In the genomic region with DNA sequence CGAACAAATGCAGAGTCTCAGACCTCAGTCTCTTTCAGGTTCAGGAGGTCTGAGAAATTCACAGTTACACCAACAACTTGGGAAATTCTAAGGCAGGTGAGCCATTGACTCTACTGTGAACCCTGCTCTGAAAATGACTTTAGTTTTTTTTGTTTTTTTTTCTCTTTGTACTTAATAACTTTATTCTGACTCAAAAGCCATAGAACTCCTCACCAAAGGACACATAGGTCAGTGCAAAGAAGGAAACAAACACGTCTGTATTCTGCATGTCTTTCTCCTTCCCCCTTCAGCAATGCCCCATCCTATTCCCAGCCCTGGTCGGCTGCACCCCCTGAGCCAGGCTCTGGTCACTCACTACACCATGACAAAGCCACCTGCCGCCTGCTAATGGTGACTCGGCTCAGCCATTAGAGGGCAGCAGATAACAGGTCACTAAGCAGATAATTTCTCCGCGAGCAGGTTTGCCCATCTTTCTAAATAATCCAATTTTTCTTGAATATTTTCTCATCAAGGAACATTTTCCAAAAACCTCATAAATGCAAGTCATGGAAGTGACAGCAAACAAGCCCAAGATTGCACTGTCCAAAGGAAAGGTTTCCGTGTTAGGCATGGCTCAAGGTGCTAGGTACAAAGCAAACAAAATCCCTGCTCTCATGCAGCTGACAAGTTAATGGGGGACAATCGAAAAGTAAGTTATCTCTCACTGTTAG, we compare ENCODE assay signal across 9 cellular contexts. TPM values are rescaled to one million over a fixed set of nuclear protein-coding genes. Genes with fewer than 3 reads are reported as not detected.
DNase-seq lines count a peak whose midpoint lies in the region; ATAC-seq, FAIRE-seq and TF ChIP-seq lines count a peak whose summit lies in the region.
"Had no signal": no experiment of that assay in that cellular context is flagged by ENCODE, and none has a peak within 500 bp of the region (broad histone marks: within the 10 kb centered on the region; RNA-seq: fewer than 3 reads in every experiment).

No MANE protein-coding gene starts in this region.

- peaks cover 14% of the 10 kb centered on the region for H3K4me1 Mint-ChIP-seq in activated CD4-positive, alpha-beta memory T cell treated with anti-CD3 and anti-CD28 coated beads, Interleukin-2, amount 10 ng/mL, durations not matched to agents 7 days and 5 days

- no peak for FAIRE-seq in pancreas (lab: Jason Lieb, UNC)

- peak; percentile 52 to 70 (median 64) for TF ChIP-seq CTCF in pancreas (IDR thresholded peaks at IDR 0.05)

- H3K9me3 Mint-ChIP-seq in activated CD4-positive, alpha-beta memory T cell treated with anti-CD3 and anti-CD28 coated beads, Interleukin-2, amount 10 ng/mL, durations not matched to agents 7 days and 5 days, result no peaks in the 10 kb centered on the region

- H3K27ac ChIP-seq in pancreas, result no peak overlapping the region

- no peak overlapping the region for H3K4me3 ChIP-seq in pancreas

- ATAC-seq in GM18907 (IDR thresholded peaks at IDR 0.05; ENCODE audit: unreplicated experiment) (peak; percentile 73), HG03066 (IDR thresholded peaks at IDR 0.05; ENCODE audit: low read depth, unreplicated experiment) (peak; percentile 88), pancreas (peak; percentile 81 to 93 (median 86))

- H3K36me3 Mint-ChIP-seq in activated CD4-positive, alpha-beta memory T cell treated with anti-CD3 and anti-CD28 coated beads, Interleukin-2, amount 10 ng/mL, durations not matched to agents 7 days and 5 days (ENCODE audit: low read depth), result no peaks in the 10 kb centered on the region

- POLR2A ChIA-PET in activated CD4-positive, alpha-beta memory T cell treated with anti-CD3 and anti-CD28 coated beads, Interleukin-2, amount 10 ng/mL, durations not matched to agents 7 days and 5 days (lab: Charles Lee), result no interaction called here

- no peaks in the 10 kb centered on the region for H3K36me3 ChIP-seq in pancreas

- intact Hi-C loops in pancreas (cut with DNase I), result loop anchor here in 1 of 3 donors (10.0 kb wide), 1 partner anchor 203 kb away; no protein-coding TSS in a partner anchor

- no peaks in the 10 kb centered on the region for H3K9me3 ChIP-seq in pancreas

- peaks cover 8% of the 10 kb centered on the region for H3K27me3 Mint-ChIP-seq in activated CD4-positive, alpha-beta memory T cell treated with anti-CD3 and anti-CD28 coated beads, Interleukin-2, amount 10 ng/mL, durations not matched to agents 7 days and 5 days

- no peak overlapping the region for H3K27ac Mint-ChIP-seq in activated CD4-positive, alpha-beta memory T cell treated with anti-CD3 and anti-CD28 coated beads, Interleukin-2, amount 10 ng/mL, durations not matched to agents 7 days and 5 days

- H3K4me1 ChIP-seq in pancreas, result peaks cover 4 to 13% (median 10%) of the 10 kb centered on the region in 3 donors

- in situ Hi-C loops in Caki2 (cut with HindIII; ENCODE audit: low pct_unique_long_range_greater_than_20kb, low sequenced_read_pairs), result no loop called here

- no peaks in the 10 kb centered on the region for H3K27me3 ChIP-seq in pancreas

- DNase-seq in Caki2 (ENCODE audit: low read depth) (peak; percentile 69), NCI-H2196 treated with DMSO at 0.1 percent for 48 hours (lab: John Stamatoyannopoulos, UW; ENCODE audit: unreplicated experiment) (peak; percentile 82), glomerular visceral epithelial cell (ENCODE audit: extremely low spot score) (peak; percentile 67), pancreas (peak; percentile 53 to 79 (median 67)), T-helper 9 cell (no peak)
- peak; percentile 37 for DNase-seq in activated CD4-positive, alpha-beta memory T cell treated with anti-CD3 and anti-CD28 coated beads, Interleukin-2, amount 10 ng/mL, durations not matched to agents 7 days and 5 days

- no peak overlapping the region for H3K4me3 Mint-ChIP-seq in activated CD4-positive, alpha-beta memory T cell treated with anti-CD3 and anti-CD28 coated beads, Interleukin-2, amount 10 ng/mL, durations not matched to agents 7 days and 5 days

- CTCF ChIA-PET in activated CD4-positive, alpha-beta memory T cell treated with anti-CD3 and anti-CD28 coated beads, Interleukin-2, amount 10 ng/mL, durations not matched to agents 7 days and 5 days (lab: Charles Lee), result interaction anchor here (0.7 to 2.5 kb wide), 6 partner anchors 12 to 296 kb away, joined by 3 to 8 read pairs (median 4); a partner anchor contains a TSS

- 12% methylated on average over 9 of the region's 9 CpGs for WGBS in pancreas, 2 donors

RNA-seq across cellular contexts. Expression of a gene that starts 37.7 kb away (rescaled TPM):
- total RNA-seq in Caki2 (2014; rRNA removed; shearing (Covaris generic); ENCODE audit: low replicate concordance), result 10.9 TPM in 1 of 2 replicates, not detected in the other
- not detected for total RNA-seq in activated CD4-positive, alpha-beta memory T cell treated with anti-CD3 and anti-CD28 coated beads, Interleukin-2, amount 10 ng/mL, durations not matched to agents 7 days and 5 days
- 10 to 100 TPM; 38.2 to 90.1 (median 45.8) TPM for total RNA-seq in pancreas
- polyA plus RNA-seq in pancreas, result 100 to 1,000 TPM in 1 of 2 donors, 10 to 100 TPM in 1; 18.9 to 411 TPM
- total RNA-seq: activated CD8-positive, alpha-beta memory T cell treated with anti-CD3 and anti-CD28 coated beads for 36 hours had no signal
